Comparison of ENCODE assay signal across 1 cellular context in the genomic region with DNA sequence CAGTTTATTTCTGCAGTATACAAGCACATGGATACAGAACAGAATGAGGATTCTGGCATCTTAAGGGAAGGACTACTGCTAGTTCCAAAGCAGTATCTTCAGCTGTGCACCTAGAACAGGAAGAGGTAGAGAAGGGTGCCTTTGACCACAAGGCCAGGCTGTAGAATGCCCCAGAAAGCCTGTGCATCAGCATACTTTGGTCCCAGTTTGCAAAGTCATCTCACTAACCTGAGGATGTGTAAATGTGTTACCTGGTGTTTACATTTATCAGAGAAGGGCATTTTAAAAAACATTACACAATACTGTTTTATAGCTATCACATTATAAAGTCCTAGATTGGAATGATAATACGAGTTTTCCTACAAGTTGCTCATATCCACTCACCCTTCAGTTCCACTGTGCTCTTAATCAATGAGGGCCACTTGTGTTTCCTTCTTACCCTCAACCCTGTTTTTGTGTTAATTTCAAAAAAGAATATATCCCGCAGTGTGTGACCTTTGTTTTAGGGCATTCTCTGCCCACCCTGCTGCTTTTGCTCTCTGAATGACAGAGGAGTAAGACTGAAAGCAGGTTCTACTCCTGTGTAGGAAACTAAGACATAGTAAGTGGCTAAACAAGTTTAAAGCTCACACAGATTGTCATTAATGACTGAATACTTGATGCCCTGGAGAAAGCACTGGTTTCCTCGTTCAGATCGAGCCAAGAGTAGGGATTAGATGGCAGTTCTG.
TF ChIP-seq lines count a peak whose summit lies in the region.

No MANE protein-coding gene starts in this region.

TF ChIP-seq in GM23338, 12 proteins besides CTCF, POLR2A, EP300 and RAD21:
- TF ChIP-seq, protein P1, sequence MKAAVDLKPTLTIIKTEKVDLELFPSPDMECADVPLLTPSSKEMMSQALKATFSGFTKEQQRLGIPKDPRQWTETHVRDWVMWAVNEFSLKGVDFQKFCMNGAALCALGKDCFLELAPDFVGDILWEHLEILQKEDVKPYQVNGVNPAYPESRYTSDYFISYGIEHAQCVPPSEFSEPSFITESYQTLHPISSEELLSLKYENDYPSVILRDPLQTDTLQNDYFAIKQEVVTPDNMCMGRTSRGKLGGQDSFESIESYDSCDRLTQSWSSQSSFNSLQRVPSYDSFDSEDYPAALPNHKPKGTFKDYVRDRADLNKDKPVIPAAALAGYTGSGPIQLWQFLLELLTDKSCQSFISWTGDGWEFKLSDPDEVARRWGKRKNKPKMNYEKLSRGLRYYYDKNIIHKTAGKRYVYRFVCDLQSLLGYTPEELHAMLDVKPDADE (IDR thresholded peaks at IDR 0.05) = no peak
- TF ChIP-seq POLR2AphosphoS5 (IDR thresholded peaks at IDR 0.05; ENCODE audit: low read depth) (no peak), JUNB (IDR thresholded peaks at IDR 0.05; ENCODE audit: unreplicated experiment) (no peak), EZH2 (IDR thresholded peaks at IDR 0.05; ENCODE audit: low read depth, unreplicated experiment) (no peak), ZNF114 (CRISPR knock-in tag; IDR thresholded peaks at IDR 0.05) (no peak), NANOG (IDR thresholded peaks at IDR 0.05; ENCODE audit: borderline replicate concordance) (no peak), EZH2phosphoT487 (IDR thresholded peaks at IDR 0.05; ENCODE audit: unreplicated experiment) (no peak), CREB1 (CRISPR knock-in tag; IDR thresholded peaks at IDR 0.05; ENCODE audit: low read depth) (no peak)
